ENCODE assay signal across 20 cellular contexts in genomic region chr10:82071231-82071630, GRCh38.
DNase-seq lines count a peak whose midpoint lies in the region; ATAC-seq, FAIRE-seq and TF ChIP-seq lines count a peak whose summit lies in the region.
"Had no signal": no experiment of that assay in that cellular context is flagged by ENCODE, and none has a peak within 500 bp of the region (broad histone marks: within the 10 kb centered on the region; RNA-seq: fewer than 3 reads in every experiment).

No MANE protein-coding gene starts in this region.

- no peak overlapping the region for H4K12ac ChIP-seq in trophoblast cell (ENCODE audit: low read depth, low read length)

- H3K36me3 Mint-ChIP-seq in activated CD8-positive, alpha-beta memory T cell treated with anti-CD3 and anti-CD28 coated beads, Interleukin-2, amount 10 ng/mL, durations not matched to agents 7 days and 5 days: no peaks in the 10 kb centered on the region
- H3K36me3 Mint-ChIP-seq: CD14-positive monocyte had no signal

- no peaks in the 10 kb centered on the region for H3K4me1 Mint-ChIP-seq in activated CD8-positive, alpha-beta memory T cell treated with anti-CD3 and anti-CD28 coated beads, Interleukin-2, amount 10 ng/mL, durations not matched to agents 7 days and 5 days
- H3K4me1 Mint-ChIP-seq: CD14-positive monocyte had no signal

- TF ChIP-seq POLR2A in GM12891 (IDR thresholded peaks at IDR 0.05; ENCODE audit: low read depth, low read length): no peak

- no peak overlapping the region for H4K8ac ChIP-seq in trophoblast cell (ENCODE audit: low read depth, low read length)

- H2AK5ac ChIP-seq in trophoblast cell (ENCODE audit: low read length): no peak overlapping the region

- no peaks in the 10 kb centered on the region for H3K79me1 ChIP-seq in trophoblast cell (ENCODE audit: low read length)

- no peak overlapping the region for H2BK120ac ChIP-seq in trophoblast cell (ENCODE audit: insufficient read depth, low read length, poor library complexity)

- H3K27me3 Mint-ChIP-seq in activated CD8-positive, alpha-beta memory T cell treated with anti-CD3 and anti-CD28 coated beads, Interleukin-2, amount 10 ng/mL, durations not matched to agents 7 days and 5 days: no peaks in the 10 kb centered on the region

- no peak overlapping the region for H3K14ac ChIP-seq in trophoblast cell (ENCODE audit: low read length)

- H3K9ac ChIP-seq in trophoblast cell (ENCODE audit: low read length): no peak overlapping the region

- H3K36me3 ChIP-seq in trophoblast cell (ENCODE audit: control insufficient read depth in 1 of 2, insufficient read depth in 2 of 2, low read length in 2 of 2): no peaks in the 10 kb centered on the region
- H3K36me3 ChIP-seq: SJSA1 had no signal

- ATAC-seq in GM19463 (IDR thresholded peaks at IDR 0.05; ENCODE audit: unreplicated experiment): peak; percentile 69
- ATAC-seq in HG03342 (IDR thresholded peaks at IDR 0.05; ENCODE audit: unreplicated experiment): peak; percentile 58
- ATAC-seq in activated CD8-positive, alpha-beta memory T cell treated with anti-CD3 and anti-CD28 coated beads, Interleukin-2, amount 10 ng/mL, durations not matched to agents 7 days and 5 days: no peak
- no peak for ATAC-seq in HG03175 (IDR thresholded peaks at IDR 0.05; ENCODE audit: unreplicated experiment)
- ATAC-seq: Right ventricle myocardium inferior had no signal

- no peak overlapping the region for H2AFZ ChIP-seq in trophoblast cell (ENCODE audit: insufficient read depth, low read length, poor library complexity)

- H3K18ac ChIP-seq in trophoblast cell (ENCODE audit: low read length): no peak overlapping the region

- no CpG with 5 or more reads among the region's 2 CpGs for WGBS in trophoblast cell (ENCODE audit: extremely low coverage, insufficient coverage, insufficient read length)

- H3K4me1 ChIP-seq in trophoblast cell (ENCODE audit: control insufficient read depth in 1 of 2, insufficient read depth in 2 of 2, low read length in 2 of 2): no peaks in the 10 kb centered on the region
- H3K4me1 ChIP-seq: SJSA1 had no signal

- no peak overlapping the region for H3K4me2 ChIP-seq in trophoblast cell (ENCODE audit: low read length)

- no peak overlapping the region for H3K4me3 ChIP-seq in trophoblast cell (ENCODE audit: low read depth, low read length)
- H3K4me3 ChIP-seq: SJSA1 had no signal

- FAIRE-seq in GM12891 (lab: Jason Lieb, UNC): no peak
- FAIRE-seq: A204.1, D721Med, H54 had no signal

- no peaks in the 10 kb centered on the region for H3K79me2 ChIP-seq in trophoblast cell (ENCODE audit: control insufficient read depth, insufficient read depth, low read length, poor library complexity)

- no peak for DNase-seq in GM12891 (ENCODE audit: insufficient read length, low spot score)
- DNase-seq in trophoblast cell: no peak
- no peak for DNase-seq in DMS53 (lab: John Stamatoyannopoulos, UW)
- no peak for DNase-seq in activated CD8-positive, alpha-beta memory T cell treated with anti-CD3 and anti-CD28 coated beads, Interleukin-2, amount 10 ng/mL, durations not matched to agents 7 days and 5 days
- DNase-seq: KBM-7, MM.1S, NCI-H1105, NCI-H146, NCI-H2029, NCI-H526, T1000 had no signal

- no peak overlapping the region for H2BK5ac ChIP-seq in trophoblast cell (ENCODE audit: low read depth, low read length, poor library complexity)

- no peak overlapping the region for H3K4me3 Mint-ChIP-seq in activated CD8-positive, alpha-beta memory T cell treated with anti-CD3 and anti-CD28 coated beads, Interleukin-2, amount 10 ng/mL, durations not matched to agents 7 days and 5 days
- H3K4me3 Mint-ChIP-seq: CD14-positive monocyte had no signal

- H3K27ac Mint-ChIP-seq in activated CD8-positive, alpha-beta memory T cell treated with anti-CD3 and anti-CD28 coated beads, Interleukin-2, amount 10 ng/mL, durations not matched to agents 7 days and 5 days: no peak overlapping the region
- H3K27ac Mint-ChIP-seq: CD14-positive monocyte had no signal

- CTCF ChIA-PET in activated CD8-positive, alpha-beta memory T cell treated with anti-CD3 and anti-CD28 coated beads, Interleukin-2, amount 10 ng/mL, durations not matched to agents 7 days and 5 days (lab: Charles Lee): no interaction called here

- H3K23ac ChIP-seq in trophoblast cell (ENCODE audit: low read length): peak overlapping the region; percentile 82

- H3K27ac ChIP-seq in trophoblast cell (ENCODE audit: low read depth, low read length): no peak overlapping the region
- H3K27ac ChIP-seq: SJSA1 had no signal

- H2BK12ac ChIP-seq in trophoblast cell (ENCODE audit: low read length): no peak overlapping the region

- no peak overlapping the region for H4K91ac ChIP-seq in trophoblast cell (ENCODE audit: low read depth, low read length)

- H3K9me3 Mint-ChIP-seq in activated CD8-positive, alpha-beta memory T cell treated with anti-CD3 and anti-CD28 coated beads, Interleukin-2, amount 10 ng/mL, durations not matched to agents 7 days and 5 days (ENCODE audit: low read depth): peaks cover 3% of the 10 kb centered on the region

- H3K4ac ChIP-seq in trophoblast cell (ENCODE audit: low read depth, low read length): no peak overlapping the region

- no peaks in the 10 kb centered on the region for H3K9me3 ChIP-seq in trophoblast cell (ENCODE audit: insufficient read depth, low read depth, low read length)

- no peaks in the 10 kb centered on the region for H3K27me3 ChIP-seq in trophoblast cell (ENCODE audit: insufficient read depth, low read length)
- H3K27me3 ChIP-seq: SJSA1 had no signal

TF ChIP-seq in GM12891, 5 proteins besides CTCF, POLR2A, EP300 and RAD21:
- TF ChIP-seq TAF1 (IDR thresholded peaks at IDR 0.05; ENCODE audit: low read depth, low read length) (no peak), SPI1 (IDR thresholded peaks at IDR 0.05; ENCODE audit: low read depth, low read length) (peak; percentile 85)
TF ChIP-seq in GM12891: peak in this region for 1.

Comparison
In these comparisons a context has a peak if more than half of its experiments do, and no peak if none do; other contexts are left out.
1. ATAC-seq: peak in GM19463 (single experiment) and HG03342 (single experiment); none in activated CD8-positive, alpha-beta memory T cell treated with anti-CD3 and anti-CD28 coated beads, Interleukin-2, amount 10 ng/mL, durations not matched to agents 7 days and 5 days (single experiment) and HG03175 (single experiment).